ENCODE assay signal across 8 cellular contexts in genomic region chr1:207751790-207752455, GRCh38. TPM values are rescaled to one million over a fixed set of nuclear protein-coding genes. Genes with fewer than 3 reads are reported as not detected.
DNase-seq lines count a peak whose midpoint lies in the region; ATAC-seq and TF ChIP-seq lines count a peak whose summit lies in the region.

TSS of gene CD46 (plus strand) at chr1:207752054. CDS start at chr1:207752213, 159 bp downstream.

- H3K4me3 ChIP-seq in PC-3 (ENCODE audit: low read length) = peak within 1 kb of the TSS; percentile 89
- peak within 1 kb of the TSS; percentile 92 for H3K4me3 ChIP-seq in epithelial cell of proximal tubule (ENCODE audit: low read depth, low read length)
- H3K4me3 ChIP-seq in mucosa of rectum (ENCODE audit: low read length in 2 of 2) = peak within 1 kb of the TSS; percentile 87 to 93

- intact Hi-C loops in PC-3 (cut with micrococcal nuclease) = loop anchor here (2.0 to 10.0 kb wide), 4 partner anchors 45 to 1631 kb away; no protein-coding TSS in a partner anchor

- H3K27me3 ChIP-seq in PC-3 (ENCODE audit: low read length) (no peaks in the 10 kb centered on the region), mucosa of rectum (ENCODE audit: control insufficient read depth in 2 of 2, insufficient read depth in 2 of 2, low read length in 2 of 2) (no peaks in the 10 kb centered on the region)

- H3F3A ChIP-seq in PC-3 (ENCODE audit: low read length, unreplicated experiment) = peaks cover 15% of the 10 kb centered on the region

- POLR2A ChIA-PET in PC-3 (lab: Charles Lee; ENCODE audit: unreplicated experiment) = interaction anchor here (0.6 kb wide), 3 partner anchors 186 to 805 kb away, joined by 3 to 5 read pairs (median 3); no protein-coding TSS in a partner anchor

- TF ChIP-seq EP300 in Ishikawa (IDR thresholded peaks at IDR 0.05; ENCODE audit: borderline replicate concordance) = no peak

- H3K9ac ChIP-seq in PC-3 (ENCODE audit: low read length) (peak within 1 kb of the TSS; percentile 93), mucosa of rectum (ENCODE audit: low read depth in 1 of 2, low read length in 2 of 2) (peak within 1 kb of the TSS; percentile 91 to 96)

- peak; percentile 89 for DNase-seq in DMS114 treated with DMSO at 0.1 percent for 48 hours (lab: John Stamatoyannopoulos, UW; ENCODE audit: unreplicated experiment)
- peak; percentile 100 for DNase-seq in PC-3
- DNase-seq in activated T-cell treated with anti-CD3 and anti-CD28 coated beads for 48 hours (ENCODE audit: low read depth) = peak; percentile 94
- peak; percentile 59 for DNase-seq in epithelial cell of proximal tubule (ENCODE audit: low read depth)
- DNase-seq in stimulated activated CD8-positive, alpha-beta memory T cell treated with anti-CD3 and anti-CD28 coated beads, Interleukin-4, amount 100 ng/mL, for 48 hours = peak; percentile 95

- peaks cover 57% of the 10 kb centered on the region for H3K79me2 ChIP-seq in PC-3 (ENCODE audit: low read length)

- peaks cover 40% of the 10 kb centered on the region for H4K20me1 ChIP-seq in PC-3 (ENCODE audit: low read length)

- no TSS peak for BruUV-seq in PC-3 (replicated peaks; lab: Mats Ljungman, UMichigan)

- peak within 1 kb of the TSS; percentile 91 for H3K4me2 ChIP-seq in PC-3 (ENCODE audit: low read length)

- H3K9me3 ChIP-seq in PC-3 (ENCODE audit: low read length) (no peaks in the 10 kb centered on the region), mucosa of rectum (ENCODE audit: control insufficient read depth in 2 of 2, low read length in 2 of 2) (no peaks in the 10 kb centered on the region)

- ATAC-seq in GM21576 (IDR thresholded peaks at IDR 0.05; ENCODE audit: unreplicated experiment) = peak; percentile 95
- ATAC-seq in PC-3 = peak; percentile 80

- no peaks in the 10 kb centered on the region for H3K9me2 ChIP-seq in PC-3 (replicated peaks; ENCODE audit: low read length)

- peak within 1 kb of the TSS; percentile 89 for H3K27ac ChIP-seq in PC-3 (ENCODE audit: low read length)
- peak within 1 kb of the TSS; percentile 93 to 98 for H3K27ac ChIP-seq in mucosa of rectum (ENCODE audit: low read depth in 2 of 2, low read length in 2 of 2)

- TF ChIP-seq CTCF in PC-3 (conservative IDR thresholded peaks at IDR 0.05; ENCODE audit: low read depth, low read length) (no peak), epithelial cell of proximal tubule (conservative IDR thresholded peaks at IDR 0.05; ENCODE audit: low read depth, low read length) (no peak)

- peak within 1 kb of the TSS; percentile 66 for H2AFZ ChIP-seq in PC-3 (ENCODE audit: low read length)

- no peak for TF ChIP-seq RAD21 in Ishikawa (IDR thresholded peaks at IDR 0.05; ENCODE audit: low read depth)

- H3K36me3 ChIP-seq in PC-3 (ENCODE audit: low read depth, low read length) (peaks cover under 1% of the 10 kb centered on the region), mucosa of rectum (ENCODE audit: control insufficient read depth in 2 of 2, insufficient read depth in 2 of 2, low read length in 2 of 2) (peaks cover 0 to under 1% of the 10 kb centered on the region in 2 donors)

- H3K4me1 ChIP-seq in PC-3 (ENCODE audit: insufficient read depth, low read length) = peaks cover 75% of the 10 kb centered on the region
- peaks cover 31 to 34% of the 10 kb centered on the region in 2 donors for H3K4me1 ChIP-seq in mucosa of rectum (ENCODE audit: control insufficient read depth in 2 of 2, insufficient read depth in 2 of 2, low read length in 2 of 2)

- CTCF ChIA-PET in PC-3 (lab: Charles Lee) = no interaction called here

TF ChIP-seq in Ishikawa, 13 proteins besides CTCF, POLR2A, EP300 and RAD21:
- TF ChIP-seq TCF12 (IDR thresholded peaks at IDR 0.05; ENCODE audit: low read depth) = peak; percentile 29; the same call in 1 of the 2 replicates
- TF ChIP-seq FOXM1 (IDR thresholded peaks at IDR 0.05; ENCODE audit: borderline replicate concordance, low read depth) = no peak
- 0 out of 2 replicates have a peak, but pooled peaks have one; percentile 17 for TF ChIP-seq ZBTB7A (IDR thresholded peaks at IDR 0.05; ENCODE audit: low read depth)
- peak; percentile 90 for TF ChIP-seq TAF1 (IDR thresholded peaks at IDR 0.05; ENCODE audit: low read depth)
- no peak for TF ChIP-seq CREB1 (IDR thresholded peaks at IDR 0.05; ENCODE audit: low read depth)
- TF ChIP-seq MAX (IDR thresholded peaks at IDR 0.05) = peak; percentile 74
- no peak for TF ChIP-seq EGR1 (IDR thresholded peaks at IDR 0.05)
- TF ChIP-seq REST (IDR thresholded peaks at IDR 0.05; ENCODE audit: low read depth) = no peak
- no peak for TF ChIP-seq CEBPB (IDR thresholded peaks at IDR 0.05)
- peak; percentile 32; the same call in 1 of the 2 replicates for TF ChIP-seq NFIC (IDR thresholded peaks at IDR 0.05)
- no peak for TF ChIP-seq TEAD4 (IDR thresholded peaks at IDR 0.05)
- peak; percentile 92 for TF ChIP-seq USF1 (IDR thresholded peaks at IDR 0.05)
- peak; percentile 75 for TF ChIP-seq YY1 (IDR thresholded peaks at IDR 0.05; ENCODE audit: low read depth)
TF ChIP-seq in Ishikawa: peak in this region for 7.

RNA-seq across cellular contexts. Expression of gene CD46, which starts in this region (rescaled TPM):
- total RNA-seq in PC-3 (2014; rRNA removed) (116 and 119 TPM in 2 replicates), epithelial cell of proximal tubule (114 and 146 TPM in 2 replicates)

Comparison
In these comparisons a context has a peak if more than half of its experiments do, and no peak if none do; other contexts are left out.
1. Peak in every context shown above with its lines: DNase-seq, ATAC-seq, H3K4me3 ChIP-seq and H3K27ac ChIP-seq.